In genomic region chr1:232306269-232306911, GRCh38 we compare ENCODE assay signal across 11 cellular contexts.
DNase-seq lines count a peak whose midpoint lies in the region; ATAC-seq and TF ChIP-seq lines count a peak whose summit lies in the region.
"Had no signal": no experiment of that assay in that cellular context is flagged by ENCODE, and none has a peak within 500 bp of the region (broad histone marks: within the 10 kb centered on the region; RNA-seq: fewer than 3 reads in every experiment).

No MANE protein-coding gene starts in this region.

- H3K9me3 ChIP-seq in lower lobe of right lung: no peaks in the 10 kb centered on the region
- no peaks in the 10 kb centered on the region for H3K9me3 ChIP-seq in aorta (ENCODE audit: control insufficient read depth, low read length)
- no peaks in the 10 kb centered on the region for H3K9me3 ChIP-seq in MM.1S (replicated peaks; ENCODE audit: insufficient read depth, low read length)
- H3K9me3 ChIP-seq: neutrophil had no signal

- no peaks in the 10 kb centered on the region for H3K79me2 ChIP-seq in MM.1S (ENCODE audit: low read length)

- H3K4me2 ChIP-seq in MM.1S (ENCODE audit: low read depth, low read length): no peak overlapping the region

- TF ChIP-seq CTCF in lower lobe of right lung (IDR thresholded peaks at IDR 0.05) (peak; percentile 31), MM.1S (IDR thresholded peaks at IDR 0.05; ENCODE audit: low read length) (no peak)

- H3K36me3 ChIP-seq in lower lobe of right lung (no peaks in the 10 kb centered on the region), aorta (ENCODE audit: control insufficient read depth in 1 of 2, insufficient read depth in 2 of 2, low read length in 1 of 2) (no peaks in the 10 kb centered on the region), MM.1S (replicated peaks; ENCODE audit: insufficient read depth, low read length) (no peaks in the 10 kb centered on the region)
- H3K36me3 ChIP-seq: neutrophil had no signal

- peak; percentile 42 to 78 for ATAC-seq in lower lobe of right lung
- ATAC-seq in aorta (ENCODE audit: low FRiP score): peak; percentile 61

- H3K27me3 ChIP-seq in lower lobe of right lung (ENCODE audit: low read depth) (no peaks in the 10 kb centered on the region), aorta (ENCODE audit: control insufficient read depth in 1 of 2, insufficient read depth in 2 of 2, low read length in 1 of 2) (no peaks in the 10 kb centered on the region), MM.1S (replicated peaks; ENCODE audit: insufficient read depth, low read length) (no peaks in the 10 kb centered on the region)

- H3K27ac ChIP-seq in lower lobe of right lung (no peak overlapping the region), aorta (ENCODE audit: low read depth in 1 of 2, low read length in 2 of 2) (no peak overlapping the region), MM.1S (ENCODE audit: low read length) (no peak overlapping the region)
- H3K27ac ChIP-seq: neutrophil had no signal

- H3K4me1 ChIP-seq in lower lobe of right lung (peaks cover 15% of the 10 kb centered on the region), aorta (ENCODE audit: control insufficient read depth in 1 of 2, insufficient read depth in 2 of 2, low read length in 2 of 2) (no peaks in the 10 kb centered on the region), MM.1S (ENCODE audit: low read length) (no peaks in the 10 kb centered on the region)

- H3K9ac ChIP-seq in MM.1S (ENCODE audit: low read length): no peak overlapping the region

- no peaks in the 10 kb centered on the region for H3F3A ChIP-seq in MM.1S (ENCODE audit: insufficient read depth, low read length)

- no peak overlapping the region for H2AFZ ChIP-seq in MM.1S (ENCODE audit: low read length)

- H3K9me2 ChIP-seq in MM.1S (replicated peaks; ENCODE audit: insufficient read depth, low read length): no peaks in the 10 kb centered on the region

- intact Hi-C loops in lower lobe of right lung (cut with DNase I) (no loop called here), aorta (cut with DNase I) (no loop called here)

- 6 to 8% methylated on average over 7 of the region's 7 CpGs for WGBS in aorta, 2 donors

- H3K4me3 ChIP-seq in lower lobe of right lung (no peak overlapping the region), aorta (ENCODE audit: low read length in 2 of 2) (no peak overlapping the region), MM.1S (ENCODE audit: low read length) (no peak overlapping the region)

- peak; percentile 28 for DNase-seq in NCI-H748 (lab: John Stamatoyannopoulos, UW; ENCODE audit: unreplicated experiment)
- no peak for DNase-seq in NCI-H748 treated with DMSO at 0.1 percent for 48 hours (lab: John Stamatoyannopoulos, UW)
- peak; percentile 77 for DNase-seq in dermis blood vessel endothelial cell
- DNase-seq in lower lobe of right lung: peak; percentile 61
- peak in 1 of 2 donors; percentile 56 for DNase-seq in aorta
- no peak for DNase-seq in GDM1 (lab: John Stamatoyannopoulos, UW)
- DNase-seq in MM.1S: no peak
- DNase-seq in SKM-1 treated with dmso at 0.1 percent for 144 hours (lab: John Stamatoyannopoulos, UW; ENCODE audit: unreplicated experiment): no peak
- DNase-seq: activated T-cell treated with anti-CD3 and anti-CD28 coated beads, Interleukin-2, amount 50 U/mL, for 48 hours; T-helper 1 cell had no signal

- no peaks in the 10 kb centered on the region for H4K20me1 ChIP-seq in MM.1S (ENCODE audit: insufficient read depth, low read length)

Comparison
In these comparisons a context has a peak if more than half of its experiments do, and no peak if none do; other contexts are left out.
1. DNase-seq: peak in NCI-H748 (single experiment), dermis blood vessel endothelial cell (single experiment) and lower lobe of right lung (single experiment); none in NCI-H748 treated with DMSO at 0.1 percent for 48 hours (single experiment), GDM1 (single experiment), MM.1S (single experiment) and SKM-1 treated with dmso at 0.1 percent for 144 hours (single experiment).